In the genomic region with DNA sequence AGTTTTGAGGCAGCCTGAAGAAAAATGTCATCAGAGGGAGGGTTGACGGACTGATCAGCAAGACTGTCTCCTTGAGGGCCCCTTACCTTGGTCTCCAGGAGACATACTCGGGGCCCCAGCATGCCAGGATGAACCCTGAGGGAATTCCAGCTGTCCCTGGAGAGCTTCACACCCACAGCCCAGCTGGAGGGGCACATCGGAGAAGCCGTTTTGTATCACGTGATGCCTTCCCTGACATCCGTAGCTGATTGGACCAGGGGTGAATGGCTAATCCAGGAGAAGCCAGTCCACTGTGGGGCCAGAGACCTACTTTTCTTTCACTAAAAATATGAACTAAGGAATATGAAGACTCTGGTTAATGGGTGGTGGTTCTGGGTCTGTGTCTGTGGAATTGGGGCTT, we compare ENCODE assay signal across 27 cellular contexts.
"Had no signal": no experiment of that assay in that cellular context is flagged by ENCODE, and none has a peak within 500 bp of the region (broad histone marks: within the 10 kb centered on the region; RNA-seq: fewer than 3 reads in every experiment).

No MANE protein-coding gene starts in this region.

- H3K9me3 ChIP-seq: ovary, suprapubic skin had no signal

- H3K27me3 ChIP-seq: left lung, neural progenitor cell, ovary, right atrium auricular region, suprapubic skin, tibial artery, upper lobe of right lung had no signal

- H3K9ac ChIP-seq: neural progenitor cell had no signal

- DNase-seq: hypothalamus; immature natural killer cell; kidney; left colon; left lung; mesendoderm; naive B cell; natural killer cell; nephron progenitor cell; ovary; stimulated activated CD4-positive, alpha-beta T cell treated with anti-CD3 and anti-CD28 coated beads, Interleukin-12 subunit alpha, Interleukin-12 subunit beta, amount 100 ng/mL, for 4 hours; stimulated activated CD4-positive, alpha-beta T cell treated with anti-CD3 and anti-CD28 coated beads, Interleukin-15, amount 100 ng/mL, for 24 hours; stimulated activated CD4-positive, alpha-beta T cell treated with anti-CD3 and anti-CD28 coated beads, Interleukin-2, amount 100 ng/mL, for 24 hours; stimulated activated CD4-positive, alpha-beta T cell treated with anti-CD3 and anti-CD28 coated beads, Interleukin-4, amount 100 ng/mL, for 1 hour; stimulated activated naive CD4-positive, alpha-beta T cell; tibial artery; trophoblast cell; upper lobe of right lung had no signal

- H3K4me3 ChIP-seq: left lung, lung, neural progenitor cell, ovary, right atrium auricular region, skin epidermis, suprapubic skin, thoracic aorta, tibial artery, upper lobe of right lung had no signal

- ATAC-seq: left colon, left lung, natural killer cell, sciatic nerve, upper lobe of right lung had no signal

- H3K27ac ChIP-seq: left lung, neural progenitor cell, ovary, right atrium auricular region, skin epidermis, suprapubic skin, thoracic aorta, tibial artery, upper lobe of right lung had no signal

- H3K36me3 ChIP-seq: left lung, neural progenitor cell, ovary, right atrium auricular region, suprapubic skin, thoracic aorta, tibial artery, upper lobe of right lung had no signal

- H3K4me2 ChIP-seq: neural progenitor cell had no signal

- H3K4me1 ChIP-seq: left lung, right atrium auricular region, tibial artery, upper lobe of right lung had no signal

- FAIRE-seq: islet of Langerhans, kidney, urothelium cell line had no signal
